ENCODE assay signal across 9 cellular contexts in the genomic region with DNA sequence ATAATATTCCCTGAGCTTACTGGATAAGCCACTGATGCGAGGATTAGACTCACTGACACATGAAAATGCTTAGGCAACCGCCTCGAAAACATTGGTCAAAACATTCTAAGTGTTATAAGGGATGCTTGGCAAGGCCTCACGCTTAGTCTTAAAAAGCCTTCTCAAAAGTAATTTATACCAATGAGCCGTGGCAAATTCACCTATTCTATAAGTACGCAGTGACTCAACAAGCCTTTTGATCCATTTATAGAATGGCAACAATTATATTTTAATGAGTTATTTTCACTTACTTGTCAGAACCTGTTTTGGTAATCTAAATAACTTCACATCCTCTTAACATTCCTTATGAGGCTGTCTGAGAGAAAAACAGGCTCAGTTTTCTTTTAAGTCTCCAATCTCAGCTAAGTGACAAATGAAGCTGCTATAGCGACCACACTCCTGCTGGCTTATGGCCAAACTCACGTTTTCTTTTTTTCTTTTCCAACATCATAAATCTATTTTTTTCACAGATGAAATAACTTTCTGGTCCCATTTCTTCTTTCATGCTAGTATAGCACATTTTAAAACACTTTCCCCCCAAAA.
A peak's percentile ranks its signal among the peaks of the same experiment; 100 is the strongest.
DNase-seq lines count a peak whose midpoint lies in the region; FAIRE-seq and TF ChIP-seq lines count a peak whose summit lies in the region.
"Had no signal": no experiment of that assay in that cellular context is flagged by ENCODE, and none has a peak within 500 bp of the region (broad histone marks: within the 10 kb centered on the region; RNA-seq: fewer than 3 reads in every experiment).

No MANE protein-coding gene starts in this region.

- no peak for TF ChIP-seq CTCF in bronchial epithelial cell (IDR thresholded peaks at IDR 0.05; ENCODE audit: insufficient read depth, low read length, severe bottlenecking)
- no peak for TF ChIP-seq CTCF in GM13976 (IDR thresholded peaks at IDR 0.05; ENCODE audit: borderline replicate concordance, control extremely low read depth, extremely low read depth, insufficient read depth, missing control alignments)

- peak overlapping the region in 2 of 10 experiments; percentile 27 to 43; a peak in 3 of 20 replicates for H3K4me3 ChIP-seq in BLaER1 treated with 17β-estradiol and CSF1 and Interleukin-3, amounts not matched to agents 10 nM and 100 nM
- H3K4me3 ChIP-seq in bronchial epithelial cell (ENCODE audit: low read depth, low read length) (peak overlapping the region; percentile 55), mucosa of stomach (ENCODE audit: low read length) (peak overlapping the region; percentile 56), GM23248 (no peak overlapping the region)

- no peaks in the 10 kb centered on the region for H4K20me1 ChIP-seq in BLaER1 treated with 17β-estradiol and CSF1 and Interleukin-3, amounts not matched to agents 10 nM and 100 nM
- no peaks in the 10 kb centered on the region for H4K20me1 ChIP-seq in GM23248 (ENCODE audit: insufficient read depth)

- H3K9me2 ChIP-seq in GM23248 (ENCODE audit: insufficient read depth) = no peaks in the 10 kb centered on the region

- TF ChIP-seq EP300 in Ishikawa (IDR thresholded peaks at IDR 0.05; ENCODE audit: borderline replicate concordance) = no peak

- H2AFZ ChIP-seq in GM23248 = no peak overlapping the region

- H3K36me3 ChIP-seq in BLaER1 treated with 17β-estradiol and CSF1 and Interleukin-3, amounts not matched to agents 10 nM and 100 nM = no peaks in the 10 kb centered on the region
- H3K36me3 ChIP-seq in bronchial epithelial cell (ENCODE audit: control insufficient read depth, insufficient read depth, low read length) (peaks cover 1% of the 10 kb centered on the region), mucosa of stomach (ENCODE audit: control insufficient read depth, insufficient read depth, low read length) (peaks cover 5% of the 10 kb centered on the region), GM23248 (ENCODE audit: low read depth) (no peaks in the 10 kb centered on the region)

- TF ChIP-seq RAD21 in Ishikawa (IDR thresholded peaks at IDR 0.05; ENCODE audit: low read depth) = no peak

- no peaks in the 10 kb centered on the region for H3K79me2 ChIP-seq in GM23248 (ENCODE audit: insufficient read depth)

- DNase-seq in bronchial epithelial cell (ENCODE audit: low read depth) = peak; percentile 93
- DNase-seq in GM23248 = no peak
- DNase-seq in GM13976 (ENCODE audit: low spot score) = no peak
- DNase-seq in midbrain (lab: John Stamatoyannopoulos, UW) = no peak
- no peak for DNase-seq in UCSD-AML1 (lab: John Stamatoyannopoulos, UW; ENCODE audit: unreplicated experiment)
- DNase-seq: stimulated activated CD4-positive, alpha-beta T cell treated with anti-CD3 and anti-CD28 coated beads, Interleukin-12 subunit alpha, Interleukin-12 subunit beta, amount 100 ng/mL, for 4 hours had no signal

- H3F3A ChIP-seq in GM23248 (ENCODE audit: insufficient read depth) = no peaks in the 10 kb centered on the region

- peaks cover 19 to 62% (median 47%) of the 10 kb centered on the region in 10 experiments for H3K4me1 ChIP-seq in BLaER1 treated with 17β-estradiol and CSF1 and Interleukin-3, amounts not matched to agents 10 nM and 100 nM
- H3K4me1 ChIP-seq in mucosa of stomach (ENCODE audit: control insufficient read depth, insufficient read depth, low read length) (peaks cover 39% of the 10 kb centered on the region), GM23248 (ENCODE audit: insufficient read depth) (no peaks in the 10 kb centered on the region)

- peak overlapping the region in 2 of 11 experiments; percentile 54 to 65; a peak in 2 of 22 replicates for H3K9ac ChIP-seq in BLaER1 treated with 17β-estradiol and CSF1 and Interleukin-3, amounts not matched to agents 10 nM and 100 nM
- H3K9ac ChIP-seq in mucosa of stomach (ENCODE audit: low read length) = peak overlapping the region; percentile 86
- H3K9ac ChIP-seq in GM23248 = no peak overlapping the region

- WGBS in GM23248 (ENCODE audit: low coverage in 1 of 2, low lambda C conversion rate in 2 of 2, missing lambda C conversion rate in 2 of 2), 2 experiments = 53 to 54% methylated on average over 8 of the region's 8 CpGs

- H3K27me3 ChIP-seq in BLaER1 treated with 17β-estradiol and CSF1 and Interleukin-3, amounts not matched to agents 10 nM and 100 nM = peaks cover 0 to 16% (median 0%) of the 10 kb centered on the region in 11 experiments; a peak in 2 of 22 replicates
- H3K27me3 ChIP-seq in bronchial epithelial cell (ENCODE audit: control insufficient read depth, insufficient read depth, low read length) = no peaks in the 10 kb centered on the region
- no peaks in the 10 kb centered on the region for H3K27me3 ChIP-seq in mucosa of stomach (ENCODE audit: control insufficient read depth, insufficient read depth, low read length)
- H3K27me3 ChIP-seq in GM23248 (replicated peaks; ENCODE audit: insufficient read depth) = peaks cover 18% of the 10 kb centered on the region

- no peaks in the 10 kb centered on the region for H3K9me3 ChIP-seq in BLaER1 treated with 17β-estradiol and CSF1 and Interleukin-3, amounts not matched to agents 10 nM and 100 nM (replicated peaks in 1 of 11)
- H3K9me3 ChIP-seq in mucosa of stomach (ENCODE audit: control insufficient read depth, low read length) = no peaks in the 10 kb centered on the region
- H3K9me3 ChIP-seq in GM23248 (ENCODE audit: low read depth) = no peaks in the 10 kb centered on the region

- no peak for FAIRE-seq in bronchial epithelial cell (lab: Jason Lieb, UNC)

- H3K4me2 ChIP-seq in BLaER1 treated with 17β-estradiol and CSF1 and Interleukin-3, amounts not matched to agents 10 nM and 100 nM = peak overlapping the region; percentile 79 to 89 (median 81); a peak in 21 of 22 replicates
- H3K4me2 ChIP-seq in GM23248 (ENCODE audit: unreplicated experiment) = no peak overlapping the region

- in situ Hi-C loops in GM23248 (cut with MboI) (no loop called here), GM13976 (cut with MboI; ENCODE audit: low sequenced_read_pairs, unreplicated experiment) (no loop called here)

- H3K27ac ChIP-seq in BLaER1 treated with 17β-estradiol and CSF1 and Interleukin-3, amounts not matched to agents 10 nM and 100 nM = peak overlapping the region in 2 of 11 experiments; percentile 58 to 66; a peak in 3 of 22 replicates
- H3K27ac ChIP-seq in GM23248 = no peak overlapping the region

TF ChIP-seq in Ishikawa, 13 proteins besides CTCF, POLR2A, EP300 and RAD21:
- peak; percentile 67 for TF ChIP-seq NFIC (IDR thresholded peaks at IDR 0.05)
- TF ChIP-seq CEBPB (IDR thresholded peaks at IDR 0.05) = no peak
- no peak for TF ChIP-seq TEAD4 (IDR thresholded peaks at IDR 0.05)
